ENCODE assay signal across 8 cellular contexts in genomic region chr4:128287159-128287870, GRCh38. TPM values are rescaled to one million over a fixed set of nuclear protein-coding genes. Genes with fewer than 3 reads are reported as not detected.
A peak's percentile ranks its signal among the peaks of the same experiment; 100 is the strongest.
DNase-seq lines count a peak whose midpoint lies in the region; ATAC-seq and TF ChIP-seq lines count a peak whose summit lies in the region.

PGRMC2 (minus strand) TSS chr4:128287813; CDS start chr4:128287790, 23 bp downstream.

- H3K27ac Mint-ChIP-seq in IgD-negative memory B cell = peak within 1 kb of the TSS; percentile 54 to 97 (median 78)

- peaks cover 9% of the 10 kb centered on the region for H3K36me3 Mint-ChIP-seq in IgD-negative memory B cell

- H3K9me3 Mint-ChIP-seq in IgD-negative memory B cell = no peaks in the 10 kb centered on the region

- no peaks in the 10 kb centered on the region for H3K27me3 Mint-ChIP-seq in IgD-negative memory B cell

- peak within 1 kb of the TSS; percentile 84 to 91 (median 90) for H3K4me3 Mint-ChIP-seq in IgD-negative memory B cell

- DNase-seq in DMS53 (lab: John Stamatoyannopoulos, UW) (peak; percentile 66), germinal center (ENCODE audit: low spot score) (peak; percentile 47), omental fat pad (ENCODE audit: low spot score) (no peak), HuH-7.5 (ENCODE audit: low spot score) (no peak), DMS79 (lab: John Stamatoyannopoulos, UW) (no peak)

- CTCF ChIA-PET in activated CD8-positive, alpha-beta memory T cell treated with anti-CD3 and anti-CD28 coated beads for 36 hours (lab: Charles Lee) = interaction anchor here (0.7 kb wide), 1 partner anchor 167 kb away, joined by 4 read pairs; no protein-coding TSS in a partner anchor

- ATAC-seq in GM19463 (IDR thresholded peaks at IDR 0.05; ENCODE audit: unreplicated experiment) (peak; percentile 4), omental fat pad (ENCODE audit: low FRiP score) (peak; percentile 8)

- H3K4me1 Mint-ChIP-seq in IgD-negative memory B cell = peaks cover 18 to 29% (median 28%) of the 10 kb centered on the region in 3 donors

- POLR2A ChIA-PET in activated CD8-positive, alpha-beta memory T cell treated with anti-CD3 and anti-CD28 coated beads for 36 hours (lab: Charles Lee) = interaction anchor here (0.7 to 2.3 kb wide), 3 partner anchors 21 to 525 kb away, joined by 3 to 8 read pairs (median 6); partner anchors contain the start of gene LARP1B

- no peak for TF ChIP-seq CTCF in omental fat pad (IDR thresholded peaks at IDR 0.05)

RNA-seq across cellular contexts. Expression of gene PGRMC2, which starts in this region (rescaled TPM):
- 16.6 TPM for polyA plus RNA-seq in IgD-negative memory B cell
- total RNA-seq in activated CD8-positive, alpha-beta memory T cell treated with anti-CD3 and anti-CD28 coated beads for 36 hours = 10 to 100 TPM; 44.5 to 48.7 TPM
- 10 to 100 TPM; 34.8 to 77.4 (median 56.9) TPM for total RNA-seq in omental fat pad

Comparison
In these comparisons a context has a peak if more than half of its experiments do, and no peak if none do; other contexts are left out.
1. DNase-seq: peak in DMS53 (single experiment) and germinal center (single experiment); none in omental fat pad (single experiment), HuH-7.5 (single experiment) and DMS79 (single experiment).